In the genomic region with DNA sequence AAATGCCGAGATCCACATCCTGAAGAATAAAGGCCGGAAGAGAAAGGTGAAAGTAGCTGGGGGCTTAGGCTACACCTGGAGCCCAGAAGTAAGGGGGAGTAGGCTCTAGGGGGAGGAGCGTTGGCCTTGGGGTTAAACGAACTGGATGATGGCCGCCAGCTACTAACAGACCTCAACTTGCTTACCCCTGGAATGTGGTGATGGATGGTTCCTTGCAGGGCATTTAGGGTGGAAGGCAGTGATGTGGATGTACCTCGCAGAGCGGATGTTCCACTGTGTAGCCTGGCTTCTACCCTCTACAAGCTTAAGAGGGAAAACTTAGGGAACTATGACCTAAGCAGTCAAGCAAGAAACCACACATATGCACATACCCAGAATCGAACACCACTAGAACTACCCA, we compare ENCODE assay signal across 9 cellular contexts. TPM values are rescaled to one million over a fixed set of nuclear protein-coding genes. Genes with fewer than 3 reads are reported as not detected.
A peak's percentile ranks its signal among the peaks of the same experiment; 100 is the strongest.
DNase-seq lines count a peak whose midpoint lies in the region; ATAC-seq and TF ChIP-seq lines count a peak whose summit lies in the region.
"Had no signal": no experiment of that assay in that cellular context is flagged by ENCODE, and none has a peak within 500 bp of the region (broad histone marks: within the 10 kb centered on the region; RNA-seq: fewer than 3 reads in every experiment).

No MANE protein-coding gene starts in this region.

- no peaks in the 10 kb centered on the region for H3K9me3 Mint-ChIP-seq in activated CD4-positive, alpha-beta T cell treated with anti-CD3 and anti-CD28 coated beads, Interleukin-2, amount 10 ng/mL, durations not matched to agents 7 days and 5 days
- no peaks in the 10 kb centered on the region for H3K9me3 Mint-ChIP-seq in activated B cell treated with CpG ODN at 0.5 μM for 24 hours

- H3K27ac Mint-ChIP-seq in activated CD4-positive, alpha-beta T cell treated with anti-CD3 and anti-CD28 coated beads, Interleukin-2, amount 10 ng/mL, durations not matched to agents 7 days and 5 days = peak overlapping the region; percentile 99
- peak overlapping the region; percentile 100 for H3K27ac Mint-ChIP-seq in activated B cell treated with CpG ODN at 0.5 μM for 24 hours

- intact Hi-C loops in activated B cell treated with CpG ODN at 0.5 μM for 24 hours (cut with micrococcal nuclease) = no loop called here
- intact Hi-C loops in left lung (cut with DNase I) = no loop called here

- CTCF ChIA-PET in activated CD4-positive, alpha-beta T cell treated with anti-CD3 and anti-CD28 coated beads, Interleukin-2, amount 10 ng/mL, durations not matched to agents 7 days and 5 days (lab: Charles Lee) = interaction anchor here (0.7 to 2.6 kb wide), 13 partner anchors 9 to 115 kb away, joined by 3 to 25 read pairs (median 3); a partner anchor contains a TSS
- CTCF ChIA-PET in activated B cell treated with CpG ODN at 0.5 μM for 24 hours (lab: Charles Lee) = interaction anchor here (0.8 to 1.0 kb wide), 4 partner anchors 10 to 104 kb away, joined by 3 to 5 read pairs (median 5); a partner anchor contains a TSS

- peak overlapping the region in 1 of 2 donors; percentile 84 for H3K4me3 ChIP-seq in left lung

- DNase-seq in activated CD4-positive, alpha-beta T cell treated with anti-CD3 and anti-CD28 coated beads, Interleukin-2, amount 10 ng/mL, durations not matched to agents 7 days and 5 days = no peak
- no peak for DNase-seq in activated CD4-positive, alpha-beta T cell treated with anti-CD3 and anti-CD28 coated beads for 4 hours
- DNase-seq in activated B cell treated with CpG ODN at 0.5 μM for 24 hours (no peak), left lung (no peak), COR-L47 (lab: John Stamatoyannopoulos, UW) (no peak), G401 (ENCODE audit: low spot score) (no peak)
- no peak for DNase-seq in stimulated activated CD4-positive, alpha-beta T cell treated with anti-CD3 and anti-CD28 coated beads, Interleukin-15, amount 100 ng/mL, for 24 hours

- H3K4me1 ChIP-seq in left lung = peaks cover 16 to 36% of the 10 kb centered on the region in 2 donors

- POLR2A ChIA-PET in activated CD4-positive, alpha-beta T cell treated with anti-CD3 and anti-CD28 coated beads, Interleukin-2, amount 10 ng/mL, durations not matched to agents 7 days and 5 days (lab: Charles Lee) = interaction anchor here (0.6 to 1.9 kb wide), 3 partner anchors 9 to 117 kb away, joined by 3 to 9 read pairs (median 7); a partner anchor contains a TSS
- POLR2A ChIA-PET in activated B cell treated with CpG ODN at 0.5 μM for 24 hours (lab: Charles Lee) = interaction anchor here (0.6 to 6.1 kb wide), 22 partner anchors 10 to 379 kb away, joined by 3 to 58 read pairs (median 4); a partner anchor contains a TSS

- no peaks in the 10 kb centered on the region for H3K27me3 Mint-ChIP-seq in activated CD4-positive, alpha-beta T cell treated with anti-CD3 and anti-CD28 coated beads, Interleukin-2, amount 10 ng/mL, durations not matched to agents 7 days and 5 days
- no peaks in the 10 kb centered on the region for H3K27me3 Mint-ChIP-seq in activated B cell treated with CpG ODN at 0.5 μM for 24 hours

- H3K27me3 ChIP-seq in left lung = no peaks in the 10 kb centered on the region
- H3K27me3 ChIP-seq: ovary had no signal

- H3K4me3 Mint-ChIP-seq in activated CD4-positive, alpha-beta T cell treated with anti-CD3 and anti-CD28 coated beads, Interleukin-2, amount 10 ng/mL, durations not matched to agents 7 days and 5 days = peak overlapping the region; percentile 89
- peak overlapping the region; percentile 100 for H3K4me3 Mint-ChIP-seq in activated B cell treated with CpG ODN at 0.5 μM for 24 hours

- TF ChIP-seq CTCF in activated B cell treated with CpG ODN at 0.5 μM for 24 hours (IDR thresholded peaks at IDR 0.05) = no peak
- no peak for TF ChIP-seq CTCF in left lung (IDR thresholded peaks at IDR 0.05)

- in situ Hi-C loops in G401 (cut with HindIII; ENCODE audit: low sequenced_read_pairs) = no loop called here

- peaks cover 0 to 35% of the 10 kb centered on the region in 2 donors for H3K36me3 ChIP-seq in left lung
- H3K36me3 ChIP-seq: ovary had no signal

- H3K36me3 Mint-ChIP-seq in activated CD4-positive, alpha-beta T cell treated with anti-CD3 and anti-CD28 coated beads, Interleukin-2, amount 10 ng/mL, durations not matched to agents 7 days and 5 days (ENCODE audit: low read depth) = peaks cover 65% of the 10 kb centered on the region
- peaks cover 35% of the 10 kb centered on the region for H3K36me3 Mint-ChIP-seq in activated B cell treated with CpG ODN at 0.5 μM for 24 hours (ENCODE audit: low read depth)

- ATAC-seq in activated B cell treated with CpG ODN at 0.5 μM for 24 hours (ENCODE audit: low read depth) (no peak), left lung (no peak)

- peak overlapping the region; percentile 98 for H3K27ac ChIP-seq in left lung
- H3K27ac ChIP-seq in temporal lobe (ENCODE audit: low read depth, low read length) = peak overlapping the region; percentile 99

- no peaks in the 10 kb centered on the region for H3K9me3 ChIP-seq in left lung
- H3K9me3 ChIP-seq: ovary had no signal

- peaks cover 36% of the 10 kb centered on the region for H3K4me1 Mint-ChIP-seq in activated CD4-positive, alpha-beta T cell treated with anti-CD3 and anti-CD28 coated beads, Interleukin-2, amount 10 ng/mL, durations not matched to agents 7 days and 5 days
- H3K4me1 Mint-ChIP-seq in activated B cell treated with CpG ODN at 0.5 μM for 24 hours = peaks cover 35% of the 10 kb centered on the region

RNA-seq across cellular contexts. Expression of a gene that starts 2.3 kb away (rescaled TPM):
- total RNA-seq in activated CD4-positive, alpha-beta T cell treated with anti-CD3 and anti-CD28 coated beads, Interleukin-2, amount 10 ng/mL, durations not matched to agents 7 days and 5 days = 100 to 1,000 TPM; 528 to 590 TPM
- total RNA-seq in activated B cell treated with CpG ODN at 0.5 μM for 24 hours = 172 and 187 TPM in 2 replicates
- total RNA-seq in left lung = 100 to 1,000 TPM; 193 to 205 TPM
- 246 TPM for total RNA-seq in temporal lobe
- total RNA-seq in G401 (2014; rRNA removed; shearing (Covaris generic)) = 469 and 478 TPM in 2 replicates

RNA-seq across cellular contexts. Expression of a gene that starts 8.0 kb away (rescaled TPM):
- total RNA-seq in activated CD4-positive, alpha-beta T cell treated with anti-CD3 and anti-CD28 coated beads, Interleukin-2, amount 10 ng/mL, durations not matched to agents 7 days and 5 days = 1 to 10 TPM in 1 of 2 experiments, under 1 TPM in 1; 0.98 to 1.3 TPM
- total RNA-seq in activated B cell treated with CpG ODN at 0.5 μM for 24 hours = 0.11 and 0.54 TPM in 2 replicates
- total RNA-seq in left lung = 1 to 10 TPM in 1 of 2 donors, under 1 TPM in 1; 0.94 to 3.1 TPM
- 21.9 TPM for total RNA-seq in temporal lobe
- 4.7 and 6.2 TPM in 2 replicates for total RNA-seq in G401 (2014; rRNA removed; shearing (Covaris generic))

RNA-seq across cellular contexts. Expression of a gene that starts 11.9 kb away (rescaled TPM):
- total RNA-seq in activated CD4-positive, alpha-beta T cell treated with anti-CD3 and anti-CD28 coated beads, Interleukin-2, amount 10 ng/mL, durations not matched to agents 7 days and 5 days = 10 to 100 TPM; 26.8 to 29.6 TPM
- total RNA-seq in activated B cell treated with CpG ODN at 0.5 μM for 24 hours (18.6 and 20.3 TPM in 2 replicates), left lung (10 to 100 TPM; 16.4 to 23.1 TPM), temporal lobe (9.8 TPM)
- 69.9 and 78.4 TPM in 2 replicates for total RNA-seq in G401 (2014; rRNA removed; shearing (Covaris generic))

RNA-seq across cellular contexts. Expression of a gene that starts 13.5 kb away (rescaled TPM):
- total RNA-seq in activated CD4-positive, alpha-beta T cell treated with anti-CD3 and anti-CD28 coated beads, Interleukin-2, amount 10 ng/mL, durations not matched to agents 7 days and 5 days = 100 to 1,000 TPM; 244 to 253 TPM
- total RNA-seq in activated B cell treated with CpG ODN at 0.5 μM for 24 hours (33.1 and 40.1 TPM in 2 replicates), left lung (10 to 100 TPM; 24.8 to 32.5 TPM), temporal lobe (24.3 TPM)
- 169 and 171 TPM in 2 replicates for total RNA-seq in G401 (2014; rRNA removed; shearing (Covaris generic))

RNA-seq across cellular contexts. Expression of a gene that starts 16.2 kb away (rescaled TPM):
- total RNA-seq in activated CD4-positive, alpha-beta T cell treated with anti-CD3 and anti-CD28 coated beads, Interleukin-2, amount 10 ng/mL, durations not matched to agents 7 days and 5 days = 100 to 1,000 TPM; 177 to 187 TPM
- 177 and 179 TPM in 2 replicates for total RNA-seq in activated B cell treated with CpG ODN at 0.5 μM for 24 hours
- 100 to 1,000 TPM; 236 to 280 TPM for total RNA-seq in left lung
- total RNA-seq in temporal lobe = 3.9 TPM
- total RNA-seq in G401 (2014; rRNA removed; shearing (Covaris generic)) = 17.2 and 32.7 TPM in 2 replicates
